17 cellular contexts compared by ENCODE assay signal in the genomic region with DNA sequence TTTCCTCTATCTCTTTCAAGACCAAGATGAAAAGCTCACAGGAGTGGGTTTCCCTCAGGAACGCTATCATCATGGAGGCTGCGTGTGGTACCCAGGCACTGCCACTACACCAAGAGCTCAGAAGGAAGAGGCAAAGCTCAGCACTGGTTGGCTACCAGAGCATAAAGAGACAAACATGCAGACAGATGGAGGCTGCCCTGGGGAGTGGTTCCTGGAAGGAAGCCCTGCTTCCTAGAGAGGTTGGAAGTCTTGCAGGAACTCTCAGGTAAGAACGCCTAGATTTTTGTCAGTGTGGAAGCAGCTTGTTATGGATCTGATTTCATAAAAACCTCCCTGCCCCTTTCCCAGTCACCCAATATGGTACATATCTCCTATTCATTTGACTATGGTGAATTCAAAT. TPM values are rescaled to one million over a fixed set of nuclear protein-coding genes. Genes with fewer than 3 reads are reported as not detected.
"Had no signal": no experiment of that assay in that cellular context is flagged by ENCODE, and none has a peak within 500 bp of the region (broad histone marks: within the 10 kb centered on the region; RNA-seq: fewer than 3 reads in every experiment).

No MANE protein-coding gene starts in this region.

- H2AFZ ChIP-seq: neural progenitor cell had no signal

- H3K9me3 ChIP-seq: left ventricle myocardium inferior, lower lobe of right lung, ovary, stomach had no signal

- H3K36me3 Mint-ChIP-seq: natural killer cell treated with Interleukin-12 subunit alpha and Interleukin-12 subunit beta and Interleukin-15 and Interleukin-18, amount 100 ng/mL, for 72 hours had no signal

- H3K4me3 ChIP-seq: left ventricle myocardium inferior, lower lobe of right lung, neural progenitor cell, ovary, stomach had no signal

- ATAC-seq: esophagus mucosa; left cardiac atrium; lower lobe of right lung; natural killer cell treated with Interleukin-12 subunit alpha and Interleukin-12 subunit beta and Interleukin-15 and Interleukin-18, amount 100 ng/mL, for 72 hours; right cardiac atrium had no signal

- H3K9me3 Mint-ChIP-seq: natural killer cell treated with Interleukin-12 subunit alpha and Interleukin-12 subunit beta and Interleukin-15 and Interleukin-18, amount 100 ng/mL, for 72 hours; neural progenitor cell had no signal

- H3K9ac ChIP-seq: neural progenitor cell had no signal

- H3K4me3 Mint-ChIP-seq: natural killer cell treated with Interleukin-12 subunit alpha and Interleukin-12 subunit beta and Interleukin-15 and Interleukin-18, amount 100 ng/mL, for 72 hours; neural progenitor cell had no signal

- H3K27ac ChIP-seq: left ventricle myocardium inferior, lower lobe of right lung, neural progenitor cell, ovary, stomach had no signal

- H3K27me3 ChIP-seq: neural progenitor cell, ovary, stomach had no signal

- H3K4me2 ChIP-seq: neural progenitor cell had no signal

- H3K36me3 ChIP-seq: neural progenitor cell, ovary had no signal

- H3K4me1 ChIP-seq: lower lobe of right lung had no signal

- DNase-seq: effector memory CD4-positive, alpha-beta T cell; kidney; left cardiac atrium; left ventricle myocardium inferior; lower lobe of right lung; midbrain; nucleus accumbens; ovary; right cardiac atrium; small intestine; stimulated activated CD4-positive, alpha-beta T cell treated with anti-CD3 and anti-CD28 coated beads, Interleukin-12 subunit alpha, Interleukin-12 subunit beta, amount 100 ng/mL, for 4 hours; stimulated activated naive CD4-positive, alpha-beta T cell; stomach; trophoblast cell had no signal

- H3K27me3 Mint-ChIP-seq: natural killer cell treated with Interleukin-12 subunit alpha and Interleukin-12 subunit beta and Interleukin-15 and Interleukin-18, amount 100 ng/mL, for 72 hours had no signal

- H3K27ac Mint-ChIP-seq: natural killer cell treated with Interleukin-12 subunit alpha and Interleukin-12 subunit beta and Interleukin-15 and Interleukin-18, amount 100 ng/mL, for 72 hours; neural progenitor cell had no signal

RNA-seq across cellular contexts. Expression of gene ADCY5, which starts 49.9 kb away (rescaled TPM):
- total RNA-seq: natural killer cell treated with Interleukin-12 subunit alpha and Interleukin-12 subunit beta and Interleukin-15 and Interleukin-18, amount 100 ng/mL, for 72 hours had no signal
